Comparison of ENCODE assay signal across 28 cellular contexts in genomic region chr1:190328361-190328760, GRCh38.
A peak's percentile ranks its signal among the peaks of the same experiment; 100 is the strongest.
DNase-seq lines count a peak whose midpoint lies in the region; TF ChIP-seq lines count a peak whose summit lies in the region.
"Had no signal": no experiment of that assay in that cellular context is flagged by ENCODE, and none has a peak within 500 bp of the region (broad histone marks: within the 10 kb centered on the region; RNA-seq: fewer than 3 reads in every experiment).

No MANE protein-coding gene starts in this region.

- no peak overlapping the region for H3K9ac ChIP-seq in Karpas-422 (ENCODE audit: low read length)
- H3K9ac ChIP-seq: parathyroid adenoma had no signal

- no peak overlapping the region for H3K27ac ChIP-seq in Karpas-422 (ENCODE audit: low read length)
- H3K27ac ChIP-seq: left lung, parathyroid adenoma had no signal

- no peak overlapping the region for H2AFZ ChIP-seq in Karpas-422 (ENCODE audit: low read length)
- H2AFZ ChIP-seq: parathyroid adenoma had no signal

- H3K9me2 ChIP-seq in Karpas-422 (replicated peaks; ENCODE audit: insufficient read depth, low read length): no peaks in the 10 kb centered on the region

- no peaks in the 10 kb centered on the region for H3K27me3 ChIP-seq in Karpas-422 (ENCODE audit: low read length)
- H3K27me3 ChIP-seq: left lung had no signal

- H3K4me1 ChIP-seq in Karpas-422 (ENCODE audit: low read length): no peaks in the 10 kb centered on the region
- H3K4me1 ChIP-seq: left lung, parathyroid adenoma had no signal

- H3K4me3 ChIP-seq in fibroblast of pulmonary artery (replicated peaks; ENCODE audit: low read depth, low read length): no peak overlapping the region
- no peak overlapping the region for H3K4me3 ChIP-seq in Karpas-422 (ENCODE audit: low read length)
- H3K4me3 ChIP-seq: left lung had no signal

- DNase-seq in AG08396 (ENCODE audit: low spot score) (peak; percentile 8), LHCN-M2 (ENCODE audit: low read depth) (peak; percentile 61), amniotic stem cell (lab: John Stamatoyannopoulos, UW) (peak; percentile 6), fibroblast of pulmonary artery (ENCODE audit: low read depth) (peak; percentile 3), glomerular visceral epithelial cell (ENCODE audit: extremely low spot score) (no peak), cerebellar cortex (ENCODE audit: low spot score) (no peak), islet precursor cell (no peak), Karpas-422 (no peak)
- DNase-seq: activated CD4-positive, alpha-beta T cell treated with anti-CD3 and anti-CD28 coated beads, Interleukin-2, amount 50 U/mL, for 1 hour; activated effector memory CD4-positive, alpha-beta T cell treated with Interleukin-2 at 50 U/mL for 16 hours; activated T-cell treated with anti-CD3 and anti-CD28 coated beads, Interleukin-2, amount 50 U/mL, for 1 hour; AML-193; aorta; CD4-positive, CD25-positive, alpha-beta regulatory T cell; central memory CD4-positive, alpha-beta T cell; DMS 273 treated with DMSO at 0.1 percent for 48 hours; KG1; left lung; mesenchymal stem cell; NCI-H1436 treated with DMSO at 0.1 percent for 48 hours; NCI-H2081 treated with DMSO at 0.1 percent for 48 hours; NCI-H2227 treated with DMSO at 0.1 percent for 48 hours; NCI-H526 treated with DMSO at 0.1 percent for 48 hours; retina; small intestine; stimulated activated naive B cell treated with anti-CD40 and anti-IgM and Interleukin-4, amounts not matched to agents 10 μg/mL and 1 μg/mL and 100 μg/mL, for 72 hours; substantia nigra had no signal

- H3K79me2 ChIP-seq in Karpas-422 (ENCODE audit: low read length): no peaks in the 10 kb centered on the region
- H3K79me2 ChIP-seq: parathyroid adenoma had no signal

- H3K9me3 ChIP-seq in Karpas-422 (ENCODE audit: low read length): peaks cover 10% of the 10 kb centered on the region
- H3K9me3 ChIP-seq: left lung had no signal

- no peak for TF ChIP-seq CTCF in fibroblast of pulmonary artery (IDR thresholded peaks at IDR 0.05; ENCODE audit: low read length, missing control alignments)

- H3K4me2 ChIP-seq in Karpas-422 (ENCODE audit: low read depth, low read length, poor library complexity, severe bottlenecking): no peak overlapping the region

- H3K36me3 ChIP-seq in Karpas-422 (ENCODE audit: insufficient read depth, low read length): no peaks in the 10 kb centered on the region
- H3K36me3 ChIP-seq: left lung had no signal

- no peaks in the 10 kb centered on the region for H4K20me1 ChIP-seq in Karpas-422 (ENCODE audit: insufficient read depth, low read depth, low read length)

Comparison
In these comparisons a context has a peak if more than half of its experiments do, and no peak if none do; other contexts are left out.
1. DNase-seq: peak in AG08396 (single experiment), LHCN-M2 (single experiment), amniotic stem cell (single experiment) and fibroblast of pulmonary artery (single experiment); none in glomerular visceral epithelial cell (single experiment), cerebellar cortex (single experiment), islet precursor cell (single experiment) and Karpas-422 (single experiment).